ENCODE assay signal across 8 cellular contexts in genomic region chr9:19925674-19926503, GRCh38.
DNase-seq lines count a peak whose midpoint lies in the region; ATAC-seq and TF ChIP-seq lines count a peak whose summit lies in the region.

No MANE protein-coding gene starts in this region.

- DNase-seq in CD4-positive, alpha-beta T cell = peak; percentile 62 to 77 (median 70)
- DNase-seq in NCI-H774 (lab: John Stamatoyannopoulos, UW) = peak; percentile 86
- peak; percentile 37 to 61 (median 47) for DNase-seq in activated CD8-positive, alpha-beta memory T cell treated with anti-CD3 and anti-CD28 coated beads for 48 hours (ENCODE audit: low read depth in 2 of 3, low spot score in 2 of 3)
- peak; percentile 86 for DNase-seq in endothelial cell (ENCODE audit: low spot score)
- peak; percentile 85 for DNase-seq in midbrain (lab: John Stamatoyannopoulos, UW)
- peak; percentile 42 to 53 for DNase-seq in stimulated activated CD8-positive, alpha-beta memory T cell treated with anti-CD3 and anti-CD28 coated beads, Interleukin-2, amount 100 ng/mL, for 48 hours (ENCODE audit: low read depth in 2 of 2)

- H3K27me3 ChIP-seq in CD4-positive, alpha-beta T cell (ENCODE audit: control insufficient read depth, insufficient read depth, low read length) = no peaks in the 10 kb centered on the region

- H3K4me3 Mint-ChIP-seq in CD4-positive, alpha-beta T cell = peak overlapping the region; percentile 47
- peak overlapping the region; percentile 60 for H3K4me3 Mint-ChIP-seq in endothelial cell (ENCODE audit: unreplicated experiment)

- no peaks in the 10 kb centered on the region for H3K9me3 Mint-ChIP-seq in CD4-positive, alpha-beta T cell
- no peaks in the 10 kb centered on the region for H3K9me3 Mint-ChIP-seq in endothelial cell (ENCODE audit: unreplicated experiment)

- peaks cover 15% of the 10 kb centered on the region for H3K27me3 Mint-ChIP-seq in CD4-positive, alpha-beta T cell
- H3K27me3 Mint-ChIP-seq in endothelial cell (ENCODE audit: unreplicated experiment) = no peaks in the 10 kb centered on the region

- no peak overlapping the region for H3K27ac Mint-ChIP-seq in CD4-positive, alpha-beta T cell
- H3K27ac Mint-ChIP-seq in endothelial cell (ENCODE audit: unreplicated experiment) = no peak overlapping the region

- H3K9me3 ChIP-seq in CD4-positive, alpha-beta T cell (ENCODE audit: control insufficient read depth, low read length) = no peaks in the 10 kb centered on the region

- peaks cover 5% of the 10 kb centered on the region for H3K4me1 Mint-ChIP-seq in CD4-positive, alpha-beta T cell (ENCODE audit: low read depth)
- peaks cover 8% of the 10 kb centered on the region for H3K4me1 Mint-ChIP-seq in endothelial cell (ENCODE audit: unreplicated experiment)

- H3K36me3 Mint-ChIP-seq in CD4-positive, alpha-beta T cell (ENCODE audit: low read depth) = no peaks in the 10 kb centered on the region
- H3K36me3 Mint-ChIP-seq in endothelial cell (ENCODE audit: low read depth, unreplicated experiment) = no peaks in the 10 kb centered on the region

- ATAC-seq in CD4-positive, alpha-beta T cell (ENCODE audit: poor library complexity) = peak; percentile 100
- ATAC-seq in GM19372 (IDR thresholded peaks at IDR 0.05; ENCODE audit: low read depth, unreplicated experiment) (peak; percentile 97), HG03521 (IDR thresholded peaks at IDR 0.05; ENCODE audit: unreplicated experiment) (peak; percentile 91)

- TF ChIP-seq CTCF in CD4-positive, alpha-beta T cell (IDR thresholded peaks at IDR 0.05) = peak; percentile 94
- peak; percentile 95 for TF ChIP-seq CTCF in endothelial cell (IDR thresholded peaks at IDR 0.05; ENCODE audit: unreplicated experiment)

- POLR2A ChIA-PET in CD4-positive, alpha-beta T cell (lab: Charles Lee) = interaction anchor here (0.9 kb wide), 1 partner anchor 1076 kb away, joined by 3 read pairs; no protein-coding TSS in a partner anchor

- intact Hi-C loops in CD4-positive, alpha-beta T cell (cut with DNase I, micrococcal nuclease) = loop anchor here (1.0 to 10.0 kb wide), 7 partner anchors 429 to 1186 kb away; no protein-coding TSS in a partner anchor

- CTCF ChIA-PET in CD4-positive, alpha-beta T cell (lab: Charles Lee) = interaction anchor here (0.8 kb wide), 1 partner anchor 1015 kb away, joined by 4 read pairs; no protein-coding TSS in a partner anchor

- H3K27ac ChIP-seq in CD4-positive, alpha-beta T cell (ENCODE audit: low read depth, low read length) = no peak overlapping the region
